In the genomic region with DNA sequence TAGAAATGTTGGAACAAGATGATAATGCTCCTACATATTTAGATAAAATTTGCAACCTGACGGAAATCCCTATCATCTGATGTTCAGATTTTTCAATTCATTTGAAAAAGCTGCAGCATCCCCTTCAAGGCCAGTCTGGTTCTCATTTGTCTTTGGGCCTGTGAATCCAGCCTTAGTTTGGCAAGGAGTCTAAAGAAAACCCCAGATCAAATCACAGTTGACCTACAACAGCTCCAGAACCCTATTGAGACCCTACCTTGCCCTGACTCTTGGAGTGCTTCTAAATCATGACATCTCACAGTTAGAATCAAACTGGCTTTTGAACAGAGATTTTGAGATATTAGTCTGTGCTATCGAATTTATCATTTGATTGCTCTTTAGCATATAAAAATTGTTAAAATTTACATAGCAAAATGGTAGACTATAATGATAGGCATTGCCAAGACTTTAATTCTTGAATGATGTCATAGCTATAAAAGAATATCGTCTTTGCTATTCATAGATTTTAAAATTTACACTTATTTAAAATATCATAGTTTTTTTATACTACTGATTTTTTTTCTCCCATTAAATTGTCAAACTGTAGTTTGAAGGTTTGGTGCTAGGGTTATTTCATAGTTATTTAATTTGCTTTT, we compare ENCODE assay signal across 8 cellular contexts. TPM values are rescaled to one million over a fixed set of nuclear protein-coding genes. Genes with fewer than 3 reads are reported as not detected.
DNase-seq lines count a peak whose midpoint lies in the region; ATAC-seq and TF ChIP-seq lines count a peak whose summit lies in the region.

No MANE protein-coding gene starts in this region.

- no peak for TF ChIP-seq POLR2A in uterus (IDR thresholded peaks at IDR 0.05)

- H3K4me1 Mint-ChIP-seq in brain (peaks cover 59% of the 10 kb centered on the region), memory B cell (peaks cover 36% of the 10 kb centered on the region)

- H3K9me3 Mint-ChIP-seq in brain = peaks cover 0 to 3% (median 0%) of the 10 kb centered on the region in 5 experiments
- H3K9me3 Mint-ChIP-seq in memory B cell = no peaks in the 10 kb centered on the region

- H3K9me3 ChIP-seq in cardiac muscle cell (ENCODE audit: low read depth) (no peaks in the 10 kb centered on the region), uterus (no peaks in the 10 kb centered on the region)

- H3K4me3 Mint-ChIP-seq in brain (peak overlapping the region; percentile 91 to 97 (median 96)), memory B cell (peak overlapping the region; percentile 97)

- H3K36me3 ChIP-seq in cardiac muscle cell = no peaks in the 10 kb centered on the region
- H3K36me3 ChIP-seq in uterus = no peaks in the 10 kb centered on the region

- H3K4me1 ChIP-seq in cardiac muscle cell (ENCODE audit: low read depth) = peaks cover 32% of the 10 kb centered on the region
- peaks cover 0 to 12% of the 10 kb centered on the region in 2 donors for H3K4me1 ChIP-seq in uterus

- H3K27ac Mint-ChIP-seq in brain = peak overlapping the region in 4 of 5 experiments; percentile 8 to 97 (median 94)
- H3K27ac Mint-ChIP-seq in memory B cell = peak overlapping the region; percentile 99

- no peaks in the 10 kb centered on the region for H3K36me3 Mint-ChIP-seq in brain
- H3K36me3 Mint-ChIP-seq in memory B cell = peaks cover 7% of the 10 kb centered on the region

- TF ChIP-seq CTCF in cardiac muscle cell (IDR thresholded peaks at IDR 0.05; ENCODE audit: low read depth, low read length) = no peak
- TF ChIP-seq CTCF in brain (conservative IDR thresholded peaks at IDR 0.05) = no peak
- no peak for TF ChIP-seq CTCF in uterus (IDR thresholded peaks at IDR 0.05)

- no peak for ATAC-seq in Right ventricle myocardium superior (ENCODE audit: poor library complexity)
- no peak for ATAC-seq in memory B cell (ENCODE audit: low read depth)
- ATAC-seq in HG02588 (IDR thresholded peaks at IDR 0.05; ENCODE audit: unreplicated experiment) = no peak

- peaks cover 25% of the 10 kb centered on the region for H3K27me3 Mint-ChIP-seq in brain
- no peaks in the 10 kb centered on the region for H3K27me3 Mint-ChIP-seq in memory B cell

- no peak overlapping the region for H3K27ac ChIP-seq in cardiac muscle cell
- H3K27ac ChIP-seq in uterus = peak overlapping the region; percentile 96 to 99

- no peak for DNase-seq in cardiac muscle cell (ENCODE audit: low read depth in 1 of 2, low spot score in 1 of 2)
- no peak for DNase-seq in Right ventricle myocardium superior
- no peak for DNase-seq in memory B cell (ENCODE audit: low spot score in 2 of 2)
- no peak for DNase-seq in uterus
- no peak for DNase-seq in NCI-H2029 (lab: John Stamatoyannopoulos, UW)
- DNase-seq in iPS-NIHi11 (ENCODE audit: low spot score) = no peak

- intact Hi-C loops in Right ventricle myocardium superior (cut with DNase I) = loop anchor here (5.0 to 10.0 kb wide), 2 partner anchors 50 to 123 kb away; no protein-coding TSS in a partner anchor
- intact Hi-C loops in uterus (cut with DNase I; ENCODE audit: low total_unique reads) = no loop called here

- H3K4me3 ChIP-seq in cardiac muscle cell (peak overlapping the region; percentile 63), uterus (peak overlapping the region; percentile 67 to 89)

- H3K27me3 ChIP-seq in cardiac muscle cell (no peaks in the 10 kb centered on the region), uterus (no peaks in the 10 kb centered on the region)

RNA-seq across cellular contexts. Expression of gene PPP2R5A, which starts 2.2 kb away (rescaled TPM):
- total RNA-seq in cardiac muscle cell (51.7 and 70.4 TPM in 2 replicates), Right ventricle myocardium superior (77.9 TPM), uterus (10 to 100 TPM; 14.9 to 44.4 (median 34.6) TPM)
- polyA plus RNA-seq in cardiac muscle cell (65.0 and 67.4 TPM in 2 replicates), brain (ENCODE audit: insufficient read depth, low read depth, low replicate concordance) (13.5 TPM)
